ENCODE assay signal across 8 cellular contexts in genomic region chr1:25239681-25240541, GRCh38. TPM values are rescaled to one million over a fixed set of nuclear protein-coding genes. Genes with fewer than 3 reads are reported as not detected.
A peak's percentile ranks its signal among the peaks of the same experiment; 100 is the strongest.
DNase-seq lines count a peak whose midpoint lies in the region; ATAC-seq and TF ChIP-seq lines count a peak whose summit lies in the region.

No MANE protein-coding gene starts in this region.

- peak; percentile 76 for ATAC-seq in GM18511 (IDR thresholded peaks at IDR 0.05; ENCODE audit: unreplicated experiment)
- ATAC-seq in HG03039 (IDR thresholded peaks at IDR 0.05; ENCODE audit: unreplicated experiment), result peak; percentile 56

- no peaks in the 10 kb centered on the region for H3K27me3 ChIP-seq in brain microvascular endothelial cell (replicated peaks)
- H3K27me3 ChIP-seq in skeletal muscle tissue (ENCODE audit: control insufficient read depth in 3 of 3, insufficient read depth in 3 of 3, low read length in 3 of 3), result no peaks in the 10 kb centered on the region

- peaks cover 25 to 43% (median 37%) of the 10 kb centered on the region in 3 donors for H3K4me1 ChIP-seq in skeletal muscle tissue (ENCODE audit: control insufficient read depth in 3 of 3, insufficient read depth in 3 of 3, low read length in 3 of 3)

- peak; percentile 96 for DNase-seq in NCI-H2107 (lab: John Stamatoyannopoulos, UW)
- DNase-seq in UCSD-AML1 (lab: John Stamatoyannopoulos, UW; ENCODE audit: unreplicated experiment), result peak; percentile 98
- peak; percentile 82 for DNase-seq in brain microvascular endothelial cell

- H3K9ac ChIP-seq in skeletal muscle tissue (ENCODE audit: low read depth in 1 of 3, low read length in 3 of 3), result peak overlapping the region; percentile 82 to 90 (median 87)

- H3K9me3 ChIP-seq in iPS-18c (ENCODE audit: control insufficient read depth, insufficient read depth, low read length) (peaks cover 3% of the 10 kb centered on the region), skeletal muscle tissue (ENCODE audit: control insufficient read depth in 3 of 3, low read length in 3 of 3) (no peaks in the 10 kb centered on the region)

- TF ChIP-seq CTCF in 22Rv1 (IDR thresholded peaks at IDR 0.05), result peak; percentile 82
- peak; percentile 84 for TF ChIP-seq CTCF in brain microvascular endothelial cell (IDR thresholded peaks at IDR 0.05; ENCODE audit: low read depth, low read length, missing control alignments)

- in situ Hi-C loops in brain microvascular endothelial cell (cut with HindIII; ENCODE audit: low pct_ligation_motif_present, low sequenced_read_pairs), result no loop called here

- peaks cover 46% of the 10 kb centered on the region for H3K36me3 ChIP-seq in brain microvascular endothelial cell (replicated peaks)
- peaks cover 18 to 27% (median 22%) of the 10 kb centered on the region in 3 donors for H3K36me3 ChIP-seq in skeletal muscle tissue (ENCODE audit: control insufficient read depth in 3 of 3, insufficient read depth in 3 of 3, low read length in 3 of 3)

- H3K4me3 ChIP-seq in brain microvascular endothelial cell (ENCODE audit: low read depth, low read length) (peak overlapping the region; percentile 65), iPS-18c (ENCODE audit: insufficient read depth, low read depth, low read length) (peak overlapping the region; percentile 59), skeletal muscle tissue (ENCODE audit: low read length in 3 of 3) (peak overlapping the region; percentile 71 to 87 (median 81))

- H3K27ac ChIP-seq in 22Rv1 (peak overlapping the region; percentile 95), brain microvascular endothelial cell (peak overlapping the region; percentile 41), skeletal muscle tissue (ENCODE audit: low read depth, low read length) (peak overlapping the region; percentile 93)

RNA-seq across cellular contexts. Expression of gene RSRP1, which starts 7.3 kb away (rescaled TPM):
- 46.4 TPM for total RNA-seq in skeletal muscle tissue

RNA-seq across cellular contexts. Expression of gene SYF2, which starts 7.6 kb away (rescaled TPM):
- 33.9 TPM for total RNA-seq in skeletal muscle tissue

RNA-seq across cellular contexts. Expression of gene RHD, which starts 32.4 kb away (rescaled TPM):
- 2.1 TPM for total RNA-seq in skeletal muscle tissue

Comparison
In these comparisons a context has a peak if more than half of its experiments do, and no peak if none do; other contexts are left out.
1. Peak in every context shown above with its lines: DNase-seq, ATAC-seq, H3K4me3 ChIP-seq and H3K27ac ChIP-seq.
2. H3K27ac ChIP-seq: peak in every context shown above with its lines; median percentile 95 in 22Rv1; 93 in skeletal muscle tissue; 41 in brain microvascular endothelial cell.